8 cellular contexts compared by ENCODE assay signal in genomic region chr4:48635310-48635709, GRCh38.
DNase-seq lines count a peak whose midpoint lies in the region; ATAC-seq and TF ChIP-seq lines count a peak whose summit lies in the region.

No MANE protein-coding gene starts in this region.

- H3K4me3 ChIP-seq in DND-41 (ENCODE audit: low read depth in 1 of 2, low read length in 2 of 2) (no peak overlapping the region), Caco-2 (ENCODE audit: low read depth, low read length) (no peak overlapping the region)
- no peak overlapping the region for H3K4me3 ChIP-seq in naive thymus-derived CD4-positive, alpha-beta T cell (ENCODE audit: low read length)

- H3K27ac Mint-ChIP-seq in activated T-helper 17 cell treated with anti-CD3 and anti-CD28 coated beads, Interleukin-2, amount 50 U/mL, for 72 hours: no peak overlapping the region
- peak overlapping the region in 2 of 9 donors; percentile 34 to 57 for H3K27ac Mint-ChIP-seq in naive thymus-derived CD4-positive, alpha-beta T cell
- no peak overlapping the region for H3K27ac Mint-ChIP-seq in Caco-2 (ENCODE audit: unreplicated experiment)

- H3K9ac ChIP-seq in DND-41 (ENCODE audit: low read depth, low read length): no peak overlapping the region

- peak; percentile 49; the same call in 2 of the 3 replicates for ATAC-seq in DND-41 (ENCODE audit: insufficient read depth, low read depth)
- ATAC-seq in HG02885 (IDR thresholded peaks at IDR 0.05; ENCODE audit: poor library complexity, unreplicated experiment): peak; percentile 48
- ATAC-seq in activated T-helper 17 cell treated with anti-CD3 and anti-CD28 coated beads, Interleukin-2, amount 50 U/mL, for 72 hours (replicated peaks): peak; percentile 97
- peak; percentile 38 for ATAC-seq in naive thymus-derived CD4-positive, alpha-beta T cell
- no peak for ATAC-seq in GM19455 (IDR thresholded peaks at IDR 0.05; ENCODE audit: unreplicated experiment)
- no peak for ATAC-seq in GM18867 (IDR thresholded peaks at IDR 0.05; ENCODE audit: unreplicated experiment)

- H3K79me2 ChIP-seq in DND-41 (ENCODE audit: insufficient read depth, low read length): peaks cover 69% of the 10 kb centered on the region

- POLR2A ChIA-PET in naive thymus-derived CD4-positive, alpha-beta T cell (lab: Charles Lee): interaction anchor here (0.8 kb wide), 1 partner anchor 26 kb away, joined by 3 read pairs; no protein-coding TSS in a partner anchor
- POLR2A ChIA-PET in Caco-2 (lab: Charles Lee): no interaction called here

- H3K27me3 Mint-ChIP-seq in activated T-helper 17 cell treated with anti-CD3 and anti-CD28 coated beads, Interleukin-2, amount 50 U/mL, for 72 hours: no peaks in the 10 kb centered on the region
- H3K27me3 Mint-ChIP-seq in naive thymus-derived CD4-positive, alpha-beta T cell: no peaks in the 10 kb centered on the region
- H3K27me3 Mint-ChIP-seq in Caco-2 (ENCODE audit: insufficient read depth, unreplicated experiment): no peaks in the 10 kb centered on the region

- H3K4me1 Mint-ChIP-seq in activated T-helper 17 cell treated with anti-CD3 and anti-CD28 coated beads, Interleukin-2, amount 50 U/mL, for 72 hours: peaks cover 4% of the 10 kb centered on the region
- H3K4me1 Mint-ChIP-seq in naive thymus-derived CD4-positive, alpha-beta T cell: peaks cover 7 to 36% (median 18%) of the 10 kb centered on the region in 7 donors
- H3K4me1 Mint-ChIP-seq in Caco-2 (ENCODE audit: low read depth, unreplicated experiment): no peaks in the 10 kb centered on the region

- H3K4me1 ChIP-seq in DND-41 (ENCODE audit: insufficient read depth, low read length) (no peaks in the 10 kb centered on the region), Caco-2 (no peaks in the 10 kb centered on the region; the same call in 1 of the 2 replicates)
- peaks cover 0 to 9% of the 10 kb centered on the region in 2 donors for H3K4me1 ChIP-seq in naive thymus-derived CD4-positive, alpha-beta T cell (ENCODE audit: control insufficient read depth in 2 of 2, insufficient read depth in 2 of 2, low read length in 2 of 2)

- peaks cover 15% of the 10 kb centered on the region; the same call in 1 of the 2 replicates for H4K20me1 ChIP-seq in DND-41 (ENCODE audit: insufficient read depth, low read length)

- no peaks in the 10 kb centered on the region for H3K36me3 Mint-ChIP-seq in activated T-helper 17 cell treated with anti-CD3 and anti-CD28 coated beads, Interleukin-2, amount 50 U/mL, for 72 hours (ENCODE audit: low read depth)
- peaks cover 0 to 20% (median 12%) of the 10 kb centered on the region in 5 donors for H3K36me3 Mint-ChIP-seq in naive thymus-derived CD4-positive, alpha-beta T cell
- H3K36me3 Mint-ChIP-seq in Caco-2 (ENCODE audit: insufficient read depth, unreplicated experiment): no peaks in the 10 kb centered on the region

- H3K9me3 Mint-ChIP-seq in activated T-helper 17 cell treated with anti-CD3 and anti-CD28 coated beads, Interleukin-2, amount 50 U/mL, for 72 hours: no peaks in the 10 kb centered on the region
- peaks cover 0 to 3% (median 0%) of the 10 kb centered on the region in 11 donors for H3K9me3 Mint-ChIP-seq in naive thymus-derived CD4-positive, alpha-beta T cell
- H3K9me3 Mint-ChIP-seq in Caco-2 (ENCODE audit: unreplicated experiment): no peaks in the 10 kb centered on the region

- H3K4me2 ChIP-seq in DND-41 (ENCODE audit: insufficient read depth, low read length): no peak overlapping the region

- no peak for TF ChIP-seq CTCF in DND-41 (IDR thresholded peaks at IDR 0.05; ENCODE audit: borderline replicate concordance, extremely low read depth, low read length, poor library complexity, severe bottlenecking)
- no peak for TF ChIP-seq CTCF in Caco-2 (IDR thresholded peaks at IDR 0.05; ENCODE audit: insufficient read depth in 1 of 2, low read depth in 1 of 2, low read length in 1 of 2, severe bottlenecking in 1 of 2, unreplicated experiment in 1 of 2)

- intact Hi-C loops in naive thymus-derived CD4-positive, alpha-beta T cell (cut with micrococcal nuclease): no loop called here
- intact Hi-C loops in Caco-2 (cut with micrococcal nuclease; ENCODE audit: unreplicated experiment): no loop called here

- CTCF ChIA-PET in naive thymus-derived CD4-positive, alpha-beta T cell (lab: Charles Lee): no interaction called here
- CTCF ChIA-PET in Caco-2 (lab: Charles Lee): no interaction called here

- no peak overlapping the region for H3K4me3 Mint-ChIP-seq in activated T-helper 17 cell treated with anti-CD3 and anti-CD28 coated beads, Interleukin-2, amount 50 U/mL, for 72 hours
- no peak overlapping the region for H3K4me3 Mint-ChIP-seq in naive thymus-derived CD4-positive, alpha-beta T cell
- H3K4me3 Mint-ChIP-seq in Caco-2 (ENCODE audit: unreplicated experiment): no peak overlapping the region

- no peak overlapping the region for H2AFZ ChIP-seq in DND-41 (ENCODE audit: low read depth, low read length)

- H3K27ac ChIP-seq in DND-41 (ENCODE audit: low read length): no peak overlapping the region
- no peak overlapping the region for H3K27ac ChIP-seq in naive thymus-derived CD4-positive, alpha-beta T cell (ENCODE audit: low read depth, low read length)

- no TSS peak for BruUV-seq in Caco-2 (replicated peaks; lab: Mats Ljungman, UMichigan)

- H3K36me3 ChIP-seq in DND-41 (ENCODE audit: insufficient read depth, low read length) (peaks cover 7% of the 10 kb centered on the region; the same call in 1 of the 2 replicates), Caco-2 (ENCODE audit: control insufficient read depth, insufficient read depth, low read length) (no peaks in the 10 kb centered on the region)
- H3K36me3 ChIP-seq in naive thymus-derived CD4-positive, alpha-beta T cell (ENCODE audit: control insufficient read depth in 2 of 3, insufficient read depth in 3 of 3, low read length in 3 of 3): peaks cover 0 to 4% (median 0%) of the 10 kb centered on the region in 3 experiments

- DNase-seq in DND-41 (no peak), NCI-H774 (lab: John Stamatoyannopoulos, UW) (no peak), Caco-2 (no peak)
- no peak for DNase-seq in naive thymus-derived CD4-positive, alpha-beta T cell

- no peaks in the 10 kb centered on the region for H3K27me3 ChIP-seq in DND-41 (ENCODE audit: insufficient read depth, low read length, poor library complexity)
- H3K27me3 ChIP-seq in naive thymus-derived CD4-positive, alpha-beta T cell (ENCODE audit: control insufficient read depth in 2 of 2, insufficient read depth in 2 of 2, low read length in 2 of 2): no peaks in the 10 kb centered on the region
- H3K27me3 ChIP-seq in Caco-2 (replicated peaks; ENCODE audit: control insufficient read depth, insufficient read depth, low read length): no peaks in the 10 kb centered on the region

- no peaks in the 10 kb centered on the region for H3K9me3 ChIP-seq in DND-41 (ENCODE audit: insufficient read depth, low read length, severe bottlenecking)
- no peaks in the 10 kb centered on the region for H3K9me3 ChIP-seq in naive thymus-derived CD4-positive, alpha-beta T cell (ENCODE audit: control insufficient read depth in 2 of 3, low read length in 3 of 3)
- H3K9me3 ChIP-seq in Caco-2: no peaks in the 10 kb centered on the region

Comparison
In these comparisons a context has a peak if more than half of its experiments do, and no peak if none do; other contexts are left out.
1. ATAC-seq: peak in DND-41 (single experiment), HG02885 (single experiment), activated T-helper 17 cell treated with anti-CD3 and anti-CD28 coated beads, Interleukin-2, amount 50 U/mL, for 72 hours (single experiment) and naive thymus-derived CD4-positive, alpha-beta T cell (single experiment); none in GM19455 (single experiment) and GM18867 (single experiment).